Comparison of ENCODE assay signal across 9 cellular contexts in genomic region chr22:20859615-20860014, GRCh38. TPM values are rescaled to one million over a fixed set of nuclear protein-coding genes. Genes with fewer than 3 reads are reported as not detected.
DNase-seq lines count a peak whose midpoint lies in the region; ATAC-seq, FAIRE-seq and TF ChIP-seq lines count a peak whose summit lies in the region.
"Had no signal": no experiment of that assay in that cellular context is flagged by ENCODE, and none has a peak within 500 bp of the region (broad histone marks: within the 10 kb centered on the region; RNA-seq: fewer than 3 reads in every experiment).

No MANE protein-coding gene starts in this region.

- no peak for TF ChIP-seq RAD21 in A549 (conservative IDR thresholded peaks at IDR 0.05 in 1 of 2, IDR thresholded peaks at IDR 0.05 in 1 of 2)

- H3K9me3 Mint-ChIP-seq in HFFc6, result no peaks in the 10 kb centered on the region

- in situ Hi-C loops in mammary epithelial cell (cut with MboI; ENCODE audit: low sequenced_read_pairs in 2 of 2), result no loop called here

- dilution Hi-C loops in mammary epithelial cell (cut with HindIII; ENCODE audit: low sequenced_read_pairs), result no loop called here

- WGBS in A549 (ENCODE audit: missing lambda C conversion rate), result 63% methylated on average over 8 of the region's 8 CpGs
- 21% methylated on average over 8 of the region's 8 CpGs for whole genome bisulfite sequencing in mammary epithelial cell (ENCODE audit: low coverage, missing lambda C conversion rate)

- peak overlapping the region; percentile 96 for H2AFZ ChIP-seq in mammary epithelial cell (ENCODE audit: low read depth, low read length)

- H3K27ac ChIP-seq in A549, result peak overlapping the region; percentile 76 to 92
- H3K27ac ChIP-seq in mammary epithelial cell (ENCODE audit: insufficient read depth, low read depth, low read length), result peak overlapping the region; percentile 46
- H3K27ac ChIP-seq in muscle layer of colon (ENCODE audit: low read depth, low read length), result peak overlapping the region; percentile 54

- no peaks in the 10 kb centered on the region for H3K36me3 ChIP-seq in mammary epithelial cell (ENCODE audit: insufficient read depth, low read length)
- H3K36me3 ChIP-seq in muscle layer of colon (ENCODE audit: insufficient read depth, low read length), result no peaks in the 10 kb centered on the region

- CTCF ChIA-PET in A549 (lab: Yijun Ruan, JAX), result interaction anchor here (0.8 to 2.4 kb wide), 5 partner anchors 13 to 81 kb away, joined by 3 to 8 read pairs (median 3); no protein-coding TSS in a partner anchor
- CTCF ChIA-PET in mammary epithelial cell (lab: Charles Lee; ENCODE audit: low non-redundant PET), result no interaction called here

- DNase-seq in A549 (ENCODE audit: low read depth in 1 of 2, low spot score in 1 of 2), result no peak
- no peak for DNase-seq in HFFc6
- no peak for DNase-seq in mammary epithelial cell
- no peak for DNase-seq in NK-92 (lab: John Stamatoyannopoulos, UW; ENCODE audit: unreplicated experiment)
- DNase-seq in NCI-H69 (lab: John Stamatoyannopoulos, UW), result no peak
- DNase-seq: SIG-M5 had no signal

- H3K9ac ChIP-seq in mammary epithelial cell (ENCODE audit: insufficient read depth, low read length) (peak overlapping the region; percentile 70), muscle layer of colon (ENCODE audit: low read length) (no peak overlapping the region)

- no peaks in the 10 kb centered on the region for H3K36me3 Mint-ChIP-seq in HFFc6 (ENCODE audit: low read depth)

- H3K4me1 ChIP-seq in A549, result peaks cover 5% of the 10 kb centered on the region; the same call in 1 of the 3 replicates
- peaks cover 10% of the 10 kb centered on the region for H3K4me1 ChIP-seq in mammary epithelial cell (ENCODE audit: insufficient read depth, low read length)
- peaks cover 23% of the 10 kb centered on the region for H3K4me1 ChIP-seq in muscle layer of colon (ENCODE audit: insufficient read depth, low read length)

- no peak for TF ChIP-seq POLR2A in A549 (IDR thresholded peaks at IDR 0.05; ENCODE audit: low read length)

- intact Hi-C loops in mammary epithelial cell (cut with micrococcal nuclease), result loop anchor here (2.0 kb wide), 1 partner anchor 53 kb away; no protein-coding TSS in a partner anchor

- H3K4me3 ChIP-seq in A549, result peak overlapping the region; percentile 78
- peak overlapping the region; percentile 64 to 99 (median 91) for H3K4me3 ChIP-seq in mammary epithelial cell (replicated peaks in 1 of 3; ENCODE audit: insufficient read depth in 1 of 3, low read depth in 2 of 3, low read length in 3 of 3)
- peak overlapping the region; percentile 51 to 79 for H3K4me3 ChIP-seq in muscle layer of colon (ENCODE audit: low read depth in 1 of 2, low read length in 2 of 2)

- H4K20me1 ChIP-seq in mammary epithelial cell (ENCODE audit: insufficient read depth, low read length), result no peaks in the 10 kb centered on the region

- no peak for FAIRE-seq in A549 (lab: Jason Lieb, UNC)

- BruUV-seq in mammary epithelial cell (replicated peaks; lab: Mats Ljungman, UMichigan), result no TSS peak

- H3K27me3 ChIP-seq in mammary epithelial cell (ENCODE audit: insufficient read depth, low read length), result no peaks in the 10 kb centered on the region
- no peaks in the 10 kb centered on the region for H3K27me3 ChIP-seq in muscle layer of colon (ENCODE audit: control insufficient read depth in 1 of 2, insufficient read depth in 2 of 2, low read length in 2 of 2)

- peaks cover 66% of the 10 kb centered on the region for H3K79me2 ChIP-seq in mammary epithelial cell (ENCODE audit: insufficient read depth, low read length)

- ATAC-seq in A549, result no peak
- ATAC-seq in HG03108 (IDR thresholded peaks at IDR 0.05; ENCODE audit: unreplicated experiment), result no peak
- no peak for ATAC-seq in HG02970 (IDR thresholded peaks at IDR 0.05; ENCODE audit: low FRiP score, unreplicated experiment)

- H3K9me3 ChIP-seq in A549, result no peaks in the 10 kb centered on the region
- H3K9me3 ChIP-seq in mammary epithelial cell (replicated peaks; ENCODE audit: insufficient read depth, low read length), result no peaks in the 10 kb centered on the region
- H3K9me3 ChIP-seq in muscle layer of colon (ENCODE audit: low read length), result no peaks in the 10 kb centered on the region

- peak overlapping the region; percentile 92 for H3K4me3 Mint-ChIP-seq in HFFc6

- H3K4me1 Mint-ChIP-seq in HFFc6 (ENCODE audit: low read depth), result peaks cover 35% of the 10 kb centered on the region

- no peaks in the 10 kb centered on the region; the same call in 1 of the 2 replicates for H3K27me3 Mint-ChIP-seq in HFFc6 (ENCODE audit: insufficient read depth)

- TF ChIP-seq CTCF in A549 (IDR thresholded peaks at IDR 0.05) (no peak), HFFc6 (IDR thresholded peaks at IDR 0.05) (no peak), mammary epithelial cell (conservative IDR thresholded peaks at IDR 0.05 in 1 of 2, IDR thresholded peaks at IDR 0.05 in 1 of 2; ENCODE audit: extremely low read depth in 1 of 2, insufficient read depth in 1 of 2, low read depth in 1 of 2, low read length in 2 of 2) (no peak)

- H3K27ac Mint-ChIP-seq in HFFc6, result peak overlapping the region; percentile 64

- POLR2A ChIA-PET in A549 (lab: Yijun Ruan, JAX), result no interaction called here

- peak overlapping the region; percentile 79 for H3K4me2 ChIP-seq in A549
- peak overlapping the region; percentile 86 for H3K4me2 ChIP-seq in mammary epithelial cell (ENCODE audit: insufficient read depth, low read depth, low read length)

- no peak for TF ChIP-seq EP300 in A549 (IDR thresholded peaks at IDR 0.05)

TF ChIP-seq in A549, 52 proteins besides CTCF, POLR2A, EP300 and RAD21:
- TF ChIP-seq HES2 (IDR thresholded peaks at IDR 0.05), result no peak
- TF ChIP-seq E2F6 (IDR thresholded peaks at IDR 0.05; ENCODE audit: borderline replicate concordance, low read depth), result no peak
- TF ChIP-seq FOXS1 (CRISPR knock-in tag; IDR thresholded peaks at IDR 0.05), result no peak
- no peak for TF ChIP-seq HDAC2 (IDR thresholded peaks at IDR 0.05)
- TF ChIP-seq HOXB13 (CRISPR knock-in tag; IDR thresholded peaks at IDR 0.05; ENCODE audit: low read depth), result no peak
- TF ChIP-seq ZC3H11A (IDR thresholded peaks at IDR 0.05), result no peak
- TF ChIP-seq CHD4 (IDR thresholded peaks at IDR 0.05; ENCODE audit: borderline replicate concordance), result no peak
- TF ChIP-seq USF2 (IDR thresholded peaks at IDR 0.05), result no peak
- TF ChIP-seq ZNF302 (CRISPR knock-in tag; IDR thresholded peaks at IDR 0.05), result no peak

RNA-seq across cellular contexts. Expression of gene SNAP29, which starts 0.8 kb away (rescaled TPM):
- polyA plus RNA-seq in A549 (2011; rRNA removed) (20.1 and 23.4 TPM in 2 replicates), A549 (2017; fragmentation: RNase III; extraction: RNeasy Plus Mini Kit Qiagen cat#74134 plus additional on column Dnase treatment) (13.4 to 14.2 TPM (median 13.8 TPM) in 3 replicates), mammary epithelial cell (24.4 TPM)
- polyA plus RNA-seq in A549 (2012; cell fraction: cytosol; rRNA removed), result 13.3 and 14.1 TPM in 2 replicates
- 5.8 and 6.9 TPM in 2 replicates for polyA plus RNA-seq in A549 (2012; cell fraction: nucleus; rRNA removed)
- polyA minus RNA-seq in A549 (2011; rRNA and poly(A)+ RNA removed), result 8.9 and 9.6 TPM in 2 replicates
- 10 to 100 TPM; 34.2 to 40.7 (median 38.0) TPM for total RNA-seq in HFFc6 (2021; fragmentation: NEBNext Ultra II Directional; extraction: Animal tissue kit (Norgen Biotek cat#: 25700))
- 10 to 100 TPM; 11.8 to 25.4 TPM for total RNA-seq in mammary epithelial cell
- 51.8 TPM for polyA minus RNA-seq in mammary epithelial cell

RNA-seq across cellular contexts. Expression of gene PI4KA, which starts 1.0 kb away (rescaled TPM):
- polyA plus RNA-seq in A549 (2011; rRNA removed) (14.4 and 22.6 TPM in 2 replicates), A549 (2017; fragmentation: RNase III; extraction: RNeasy Plus Mini Kit Qiagen cat#74134 plus additional on column Dnase treatment) (20.6 to 21.9 TPM (median 21.3 TPM) in 3 replicates), mammary epithelial cell (17.1 TPM)
- 23.9 and 27.8 TPM in 2 replicates for polyA plus RNA-seq in A549 (2012; cell fraction: cytosol; rRNA removed)
- polyA plus RNA-seq in A549 (2012; cell fraction: nucleus; rRNA removed), result 69.3 and 79.0 TPM in 2 replicates
- polyA minus RNA-seq in A549 (2011; rRNA and poly(A)+ RNA removed), result 33.6 and 40.8 TPM in 2 replicates
- total RNA-seq in HFFc6 (2021; fragmentation: NEBNext Ultra II Directional; extraction: Animal tissue kit (Norgen Biotek cat#: 25700)), result 10 to 100 TPM; 51.0 to 61.3 (median 57.2) TPM
- 10 to 100 TPM; 34.3 to 50.3 TPM for total RNA-seq in mammary epithelial cell
- 141 TPM for polyA minus RNA-seq in mammary epithelial cell

RNA-seq across cellular contexts. Expression of gene CRKL, which starts 57.6 kb away (rescaled TPM):
- 21.4 and 28.9 TPM in 2 replicates for polyA plus RNA-seq in A549 (2011; rRNA removed)
- polyA plus RNA-seq in A549 (2012; cell fraction: cytosol; rRNA removed), result 9.2 and 12.1 TPM in 2 replicates
- polyA plus RNA-seq in A549 (2012; cell fraction: nucleus; rRNA removed), result 7.3 and 11.1 TPM in 2 replicates
- 20.6 to 22.8 TPM (median 22.2 TPM) in 3 replicates for polyA plus RNA-seq in A549 (2017; fragmentation: RNase III; extraction: RNeasy Plus Mini Kit Qiagen cat#74134 plus additional on column Dnase treatment)
- polyA minus RNA-seq in A549 (2011; rRNA and poly(A)+ RNA removed), result 30.9 and 33.1 TPM in 2 replicates
- 10 to 100 TPM; 44.0 to 51.5 (median 47.6) TPM for total RNA-seq in HFFc6 (2021; fragmentation: NEBNext Ultra II Directional; extraction: Animal tissue kit (Norgen Biotek cat#: 25700))
- total RNA-seq in mammary epithelial cell, result 10 to 100 TPM; 75.0 to 80.3 TPM
- 32.0 TPM for polyA plus RNA-seq in mammary epithelial cell
- 72.0 TPM for polyA minus RNA-seq in mammary epithelial cell
